12 cellular contexts compared by ENCODE assay signal in genomic region chr21:36929622-36930021, GRCh38. TPM values are rescaled to one million over a fixed set of nuclear protein-coding genes. Genes with fewer than 3 reads are reported as not detected.
DNase-seq lines count a peak whose midpoint lies in the region; ATAC-seq and TF ChIP-seq lines count a peak whose summit lies in the region.
"Had no signal": no experiment of that assay in that cellular context is flagged by ENCODE, and none has a peak within 500 bp of the region (broad histone marks: within the 10 kb centered on the region; RNA-seq: fewer than 3 reads in every experiment).

No MANE protein-coding gene starts in this region.

- TF ChIP-seq CTCF in AG09309 (IDR thresholded peaks at IDR 0.05; ENCODE audit: control insufficient read depth, insufficient read depth, low read depth, low read length, missing control alignments) (peak; percentile 17), astrocyte of the spinal cord (IDR thresholded peaks at IDR 0.05; ENCODE audit: low read depth, low read length) (peak; percentile 42), vagina (IDR thresholded peaks at IDR 0.05) (no peak)

- TF ChIP-seq POLR2A in vagina (IDR thresholded peaks at IDR 0.05), result no peak

- DNase-seq in AG09309 (ENCODE audit: low read depth) (no peak), astrocyte of the spinal cord (ENCODE audit: low read depth, low spot score) (no peak), kidney tubule cell (ENCODE audit: low spot score) (peak; percentile 46), DMS53 treated with DMSO at 0.1 percent for 48 hours (lab: John Stamatoyannopoulos, UW; ENCODE audit: unreplicated experiment) (no peak), HuH-7.5 (ENCODE audit: low spot score) (no peak), vagina (ENCODE audit: extremely low spot score in 2 of 2) (no peak)
- DNase-seq: activated CD4-positive, alpha-beta T cell treated with anti-CD3 and anti-CD28 coated beads for 48 hours; CD4-positive, alpha-beta memory T cell; left lung had no signal

- TF ChIP-seq RAD21 in Ishikawa (IDR thresholded peaks at IDR 0.05; ENCODE audit: low read depth), result no peak

- H3K9me3 ChIP-seq in vagina, result no peaks in the 10 kb centered on the region
- H3K9me3 ChIP-seq: left lung had no signal

- in situ Hi-C loops in astrocyte of the spinal cord (cut with HindIII; ENCODE audit: low sequenced_read_pairs), result no loop called here

- H3K27me3 ChIP-seq in vagina, result no peaks in the 10 kb centered on the region
- H3K27me3 ChIP-seq: left lung had no signal

- H3K4me1 ChIP-seq in vagina, result peaks cover 8% of the 10 kb centered on the region
- H3K4me1 ChIP-seq: left lung had no signal

- TF ChIP-seq EP300 in Ishikawa (IDR thresholded peaks at IDR 0.05; ENCODE audit: borderline replicate concordance), result no peak

- ATAC-seq in GM19397 (IDR thresholded peaks at IDR 0.05; ENCODE audit: unreplicated experiment), result no peak
- ATAC-seq: left lung, Right ventricle myocardium inferior had no signal

- H3K27ac ChIP-seq in vagina, result no peak overlapping the region
- H3K27ac ChIP-seq: left lung had no signal

- intact Hi-C loops in vagina (cut with DNase I), result loop anchor here (5.0 kb wide), 1 partner anchor 427 kb away; no protein-coding TSS in a partner anchor

- peaks cover 0 to 4% of the 10 kb centered on the region in 2 donors for H3K36me3 ChIP-seq in vagina

- H3K4me3 ChIP-seq in AG09309 (ENCODE audit: control insufficient read depth, low read depth, low read length) (no peak overlapping the region), astrocyte of the spinal cord (ENCODE audit: low read depth, low read length) (no peak overlapping the region), vagina (no peak overlapping the region)
- H3K4me3 ChIP-seq: left lung had no signal

TF ChIP-seq in Ishikawa, 13 proteins besides CTCF, POLR2A, EP300 and RAD21:
- no peak for TF ChIP-seq MAX (IDR thresholded peaks at IDR 0.05)
- 0 out of 2 replicates have a peak, but pooled peaks have one; percentile 28 for TF ChIP-seq NFIC (IDR thresholded peaks at IDR 0.05)

RNA-seq across cellular contexts. Expression of gene HLCS, which starts 36.8 kb away (rescaled TPM):
- total RNA-seq in vagina, result 10.3 TPM

Comparison
In these comparisons a context has a peak if more than half of its experiments do, and no peak if none do; other contexts are left out.
1. CTCF ChIP-seq: peak in AG09309 (single experiment) and astrocyte of the spinal cord (single experiment); none in vagina (0 of 3).